In genomic region chr14:106044949-106045596, GRCh38 we compare ENCODE assay signal across 8 cellular contexts.
DNase-seq lines count a peak whose midpoint lies in the region; ATAC-seq and TF ChIP-seq lines count a peak whose summit lies in the region.

No MANE protein-coding gene starts in this region.

- no peaks in the 10 kb centered on the region for H3K9me3 ChIP-seq in WERI-Rb-1 (ENCODE audit: severe bottlenecking)

- H3K27me3 ChIP-seq in WERI-Rb-1 (ENCODE audit: insufficient read depth, low read depth, severe bottlenecking): peaks cover 48% of the 10 kb centered on the region

- H3K4me3 ChIP-seq in GM12864 (ENCODE audit: low read depth, low read length) (no peak overlapping the region), WERI-Rb-1 (ENCODE audit: low read depth, low read length) (no peak overlapping the region)
- H3K4me3 ChIP-seq in Jurkat, Clone E6-1 (ENCODE audit: low read length): no peak overlapping the region

- DNase-seq in GM12864 (ENCODE audit: low read depth): peak; percentile 44
- DNase-seq in Jurkat, Clone E6-1 (ENCODE audit: low read depth, low spot score): peak; percentile 86
- peak; percentile 59 for DNase-seq in WERI-Rb-1
- peak; percentile 72 for DNase-seq in effector CD4-positive, alpha-beta T cell
- DNase-seq in stimulated activated CD4-positive, alpha-beta T cell treated with anti-CD3 and anti-CD28 coated beads, Interleukin-2, amount 100 ng/mL, for 24 hours: peak; percentile 90 to 92
- no peak for DNase-seq in cerebellum (ENCODE audit: low spot score)

- no peaks in the 10 kb centered on the region for H3K36me3 ChIP-seq in WERI-Rb-1

- TF ChIP-seq CTCF in GM12864 (IDR thresholded peaks at IDR 0.05; ENCODE audit: low read depth, low read length, missing control alignments): peak; percentile 95
- peak; percentile 84 for TF ChIP-seq CTCF in WERI-Rb-1 (IDR thresholded peaks at IDR 0.05; ENCODE audit: low read depth, low read length)

- H3K27ac ChIP-seq in WERI-Rb-1: no peak overlapping the region

- ATAC-seq in GM21717 (IDR thresholded peaks at IDR 0.05; ENCODE audit: unreplicated experiment): no peak
- ATAC-seq in HG03280 (IDR thresholded peaks at IDR 0.05; ENCODE audit: unreplicated experiment): no peak
